Comparison of ENCODE assay signal across 8 cellular contexts in genomic region chr4:113899260-113900177, GRCh38.
DNase-seq lines count a peak whose midpoint lies in the region; ATAC-seq, FAIRE-seq and TF ChIP-seq lines count a peak whose summit lies in the region.

No MANE protein-coding gene starts in this region.

- no peak for TF ChIP-seq CTCF in right lobe of liver (IDR thresholded peaks at IDR 0.05)

- TF ChIP-seq POLR2A in GM12892 (IDR thresholded peaks at IDR 0.05; ENCODE audit: low read depth, low read length) (no peak), right lobe of liver (IDR thresholded peaks at IDR 0.05) (no peak)

- no peak overlapping the region for H3K27ac ChIP-seq in caudate nucleus (ENCODE audit: low read depth, low read length)
- no peak overlapping the region for H3K27ac ChIP-seq in right lobe of liver

- in situ Hi-C loops in ACHN (cut with HindIII; ENCODE audit: low pct_ligation_motif_present, low pct_unique_long_range_greater_than_20kb, low sequenced_read_pairs) = no loop called here

- H3K9me3 ChIP-seq in right lobe of liver = no peaks in the 10 kb centered on the region

- peaks cover 0 to 4% (median 2%) of the 10 kb centered on the region in 4 donors for H3K4me1 ChIP-seq in right lobe of liver

- 80% methylated on average over 1 of the region's 1 CpG for WGBS in right lobe of liver (ENCODE audit: insufficient coverage, low coverage, low lambda C conversion rate, missing lambda C conversion rate)

- H3K36me3 ChIP-seq in right lobe of liver = no peaks in the 10 kb centered on the region

- no peaks in the 10 kb centered on the region for H3K27me3 ChIP-seq in right lobe of liver

- H3K4me3 ChIP-seq in right lobe of liver = no peak overlapping the region

- intact Hi-C loops in right lobe of liver (cut with DNase I) = no loop called here

- no peak for DNase-seq in GM12892 (ENCODE audit: insufficient read length)
- DNase-seq in activated naive CD4-positive, alpha-beta T cell treated with anti-CD3 and anti-CD28 coated beads, Interleukin-2, amount 50 U/mL, for 16 hours = peak; percentile 16
- DNase-seq in NCI-H2171 (lab: John Stamatoyannopoulos, UW) = no peak
- no peak for DNase-seq in caudate nucleus (lab: John Stamatoyannopoulos, UW)
- DNase-seq in ACHN = no peak
- DNase-seq in right lobe of liver = no peak

- peak; percentile 21 for FAIRE-seq in GM12892 (lab: Jason Lieb, UNC)

- ATAC-seq in GM21447 (IDR thresholded peaks at IDR 0.05; ENCODE audit: unreplicated experiment) (peak; percentile 94), HG03565 (IDR thresholded peaks at IDR 0.05; ENCODE audit: unreplicated experiment) (peak; percentile 89), right lobe of liver (no peak)

Comparison
In these comparisons a context has a peak if more than half of its experiments do, and no peak if none do; other contexts are left out.
1. ATAC-seq: peak in GM21447 (single experiment) and HG03565 (single experiment); none in right lobe of liver (0 of 4).